In the genomic region with DNA sequence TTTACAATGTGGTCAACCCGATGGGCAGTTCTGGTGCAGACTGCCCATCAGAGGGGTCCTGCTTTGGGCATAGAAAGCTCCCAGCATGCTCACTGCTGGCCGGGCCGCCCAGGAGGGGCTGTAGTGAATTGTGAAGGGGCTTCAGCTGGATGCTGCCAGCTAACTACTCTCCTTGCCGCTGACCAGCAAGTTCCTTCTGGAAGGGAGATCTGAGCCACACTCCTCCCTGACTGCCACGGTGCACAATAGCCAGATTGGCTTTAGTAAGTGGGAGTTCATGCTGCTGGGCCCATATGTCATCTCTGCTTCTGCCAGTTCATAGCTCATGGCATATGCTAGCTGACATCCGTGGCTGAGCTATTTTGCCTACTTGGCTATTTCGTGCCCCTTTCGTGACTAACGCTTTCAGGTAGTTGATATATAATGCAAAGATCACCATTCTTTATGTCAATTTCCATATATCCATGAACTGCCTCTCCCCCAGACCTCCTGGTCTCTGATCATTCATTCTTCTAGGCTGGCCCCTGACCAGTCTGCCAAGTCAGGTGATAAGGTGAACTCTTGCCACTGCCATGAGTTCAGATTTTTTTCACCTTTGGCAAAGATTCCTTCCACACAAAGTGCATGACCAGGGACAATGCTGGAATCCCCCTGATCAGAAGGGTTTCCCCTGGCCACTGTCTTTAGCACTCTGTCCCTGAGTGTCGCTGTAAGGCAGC, we compare ENCODE assay signal across 14 cellular contexts.
"Had no signal": no experiment of that assay in that cellular context is flagged by ENCODE, and none has a peak within 500 bp of the region (broad histone marks: within the 10 kb centered on the region; RNA-seq: fewer than 3 reads in every experiment).

No MANE protein-coding gene starts in this region.

- H3K27ac ChIP-seq: lower lobe of right lung had no signal

- ATAC-seq: activated CD4-positive, CD25-positive, alpha-beta regulatory T cell treated with anti-CD3 and anti-CD28 coated beads, Interleukin-2, amount 50 U/mL, for 24 hours had no signal

- DNase-seq: activated CD4-positive, alpha-beta T cell treated with anti-CD3 and anti-CD28 coated beads, Interleukin-2, amount 50 U/mL, for 1 hour; activated naive CD4-positive, alpha-beta T cell treated with Interleukin-2 at 50 U/mL for 16 hours; effector CD4-positive, alpha-beta T cell; foreskin melanocyte; lower lobe of right lung; nephron progenitor cell; small intestine; stimulated activated CD4-positive, alpha-beta T cell treated with anti-CD3 and anti-CD28 coated beads, Interleukin-4, amount 100 ng/mL, for 4 hours; stimulated activated CD8-positive, alpha-beta memory T cell treated with anti-CD3 and anti-CD28 coated beads, Interleukin-4, amount 100 ng/mL, for 48 hours; stimulated activated naive CD4-positive, alpha-beta T cell treated with Interleukin-2 at 50 U/mL for 16 hours; T1000 had no signal

- H3K9me3 ChIP-seq: ascending aorta, lower lobe of right lung had no signal

- H3K4me3 ChIP-seq: ascending aorta, coronary artery, lower lobe of right lung had no signal

- H3K27me3 ChIP-seq: ascending aorta had no signal

- H3K36me3 ChIP-seq: ascending aorta, lower lobe of right lung had no signal
